ENCODE assay signal across 1 cellular context in genomic region chr1:36572142-36572715, GRCh38.
TF ChIP-seq lines count a peak whose summit lies in the region.

No MANE protein-coding gene starts in this region.

TF ChIP-seq in GM23338, 12 proteins besides CTCF, POLR2A, EP300 and RAD21 (continued from another document):
- TF ChIP-seq, protein P1, sequence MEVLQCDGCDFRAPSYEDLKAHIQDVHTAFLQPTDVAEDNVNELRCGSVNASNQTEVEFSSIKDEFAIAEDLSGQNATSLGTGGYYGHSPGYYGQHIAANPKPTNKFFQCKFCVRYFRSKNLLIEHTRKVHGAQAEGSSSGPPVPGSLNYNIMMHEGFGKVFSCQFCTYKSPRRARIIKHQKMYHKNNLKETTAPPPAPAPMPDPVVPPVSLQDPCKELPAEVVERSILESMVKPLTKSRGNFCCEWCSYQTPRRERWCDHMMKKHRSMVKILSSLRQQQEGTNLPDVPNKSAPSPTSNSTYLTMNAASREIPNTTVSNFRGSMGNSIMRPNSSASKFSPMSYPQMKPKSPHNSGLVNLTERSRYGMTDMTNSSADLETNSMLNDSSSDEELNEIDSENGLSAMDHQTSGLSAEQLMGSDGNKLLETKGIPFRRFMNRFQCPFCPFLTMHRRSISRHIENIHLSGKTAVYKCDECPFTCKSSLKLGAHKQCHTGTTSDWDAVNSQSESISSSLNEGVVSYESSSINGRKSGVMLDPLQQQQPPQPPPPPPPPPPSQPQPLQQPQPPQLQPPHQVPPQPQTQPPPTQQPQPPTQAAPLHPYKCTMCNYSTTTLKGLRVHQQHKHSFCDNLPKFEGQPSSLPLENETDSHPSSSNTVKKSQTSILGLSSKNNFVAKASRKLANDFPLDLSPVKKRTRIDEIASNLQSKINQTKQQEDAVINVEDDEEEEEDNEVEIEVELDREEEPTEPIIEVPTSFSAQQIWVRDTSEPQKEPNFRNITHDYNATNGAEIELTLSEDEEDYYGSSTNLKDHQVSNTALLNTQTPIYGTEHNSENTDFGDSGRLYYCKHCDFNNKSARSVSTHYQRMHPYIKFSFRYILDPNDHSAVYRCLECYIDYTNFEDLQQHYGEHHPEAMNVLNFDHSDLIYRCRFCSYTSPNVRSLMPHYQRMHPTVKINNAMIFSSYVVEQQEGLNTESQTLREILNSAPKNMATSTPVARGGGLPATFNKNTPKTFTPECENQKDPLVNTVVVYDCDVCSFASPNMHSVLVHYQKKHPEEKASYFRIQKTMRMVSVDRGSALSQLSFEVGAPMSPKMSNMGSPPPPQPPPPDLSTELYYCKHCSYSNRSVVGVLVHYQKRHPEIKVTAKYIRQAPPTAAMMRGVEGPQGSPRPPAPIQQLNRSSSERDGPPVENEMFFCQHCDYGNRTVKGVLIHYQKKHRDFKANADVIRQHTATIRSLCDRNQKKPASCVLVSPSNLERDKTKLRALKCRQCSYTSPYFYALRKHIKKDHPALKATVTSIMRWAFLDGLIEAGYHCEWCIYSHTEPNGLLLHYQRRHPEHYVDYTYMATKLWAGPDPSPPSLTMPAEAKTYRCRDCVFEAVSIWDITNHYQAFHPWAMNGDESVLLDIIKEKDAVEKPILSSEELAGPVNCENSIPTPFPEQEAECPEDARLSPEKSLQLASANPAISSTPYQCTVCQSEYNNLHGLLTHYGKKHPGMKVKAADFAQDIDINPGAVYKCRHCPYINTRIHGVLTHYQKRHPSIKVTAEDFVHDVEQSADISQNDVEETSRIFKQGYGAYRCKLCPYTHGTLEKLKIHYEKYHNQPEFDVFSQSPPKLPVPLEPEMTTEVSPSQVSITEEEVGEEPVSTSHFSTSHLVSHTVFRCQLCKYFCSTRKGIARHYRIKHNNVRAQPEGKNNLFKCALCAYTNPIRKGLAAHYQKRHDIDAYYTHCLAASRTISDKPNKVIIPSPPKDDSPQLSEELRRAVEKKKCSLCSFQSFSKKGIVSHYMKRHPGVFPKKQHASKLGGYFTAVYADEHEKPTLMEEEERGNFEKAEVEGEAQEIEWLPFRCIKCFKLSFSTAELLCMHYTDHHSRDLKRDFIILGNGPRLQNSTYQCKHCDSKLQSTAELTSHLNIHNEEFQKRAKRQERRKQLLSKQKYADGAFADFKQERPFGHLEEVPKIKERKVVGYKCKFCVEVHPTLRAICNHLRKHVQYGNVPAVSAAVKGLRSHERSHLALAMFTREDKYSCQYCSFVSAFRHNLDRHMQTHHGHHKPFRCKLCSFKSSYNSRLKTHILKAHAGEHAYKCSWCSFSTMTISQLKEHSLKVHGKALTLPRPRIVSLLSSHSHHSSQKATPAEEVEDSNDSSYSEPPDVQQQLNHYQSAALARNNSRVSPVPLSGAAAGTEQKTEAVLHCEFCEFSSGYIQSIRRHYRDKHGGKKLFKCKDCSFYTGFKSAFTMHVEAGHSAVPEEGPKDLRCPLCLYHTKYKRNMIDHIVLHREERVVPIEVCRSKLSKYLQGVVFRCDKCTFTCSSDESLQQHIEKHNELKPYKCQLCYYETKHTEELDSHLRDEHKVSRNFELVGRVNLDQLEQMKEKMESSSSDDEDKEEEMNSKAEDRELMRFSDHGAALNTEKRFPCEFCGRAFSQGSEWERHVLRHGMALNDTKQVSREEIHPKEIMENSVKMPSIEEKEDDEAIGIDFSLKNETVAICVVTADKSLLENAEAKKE (CRISPR knock-in tag; IDR thresholded peaks at IDR 0.05), result no peak
